ENCODE assay signal across 8 cellular contexts in the genomic region with DNA sequence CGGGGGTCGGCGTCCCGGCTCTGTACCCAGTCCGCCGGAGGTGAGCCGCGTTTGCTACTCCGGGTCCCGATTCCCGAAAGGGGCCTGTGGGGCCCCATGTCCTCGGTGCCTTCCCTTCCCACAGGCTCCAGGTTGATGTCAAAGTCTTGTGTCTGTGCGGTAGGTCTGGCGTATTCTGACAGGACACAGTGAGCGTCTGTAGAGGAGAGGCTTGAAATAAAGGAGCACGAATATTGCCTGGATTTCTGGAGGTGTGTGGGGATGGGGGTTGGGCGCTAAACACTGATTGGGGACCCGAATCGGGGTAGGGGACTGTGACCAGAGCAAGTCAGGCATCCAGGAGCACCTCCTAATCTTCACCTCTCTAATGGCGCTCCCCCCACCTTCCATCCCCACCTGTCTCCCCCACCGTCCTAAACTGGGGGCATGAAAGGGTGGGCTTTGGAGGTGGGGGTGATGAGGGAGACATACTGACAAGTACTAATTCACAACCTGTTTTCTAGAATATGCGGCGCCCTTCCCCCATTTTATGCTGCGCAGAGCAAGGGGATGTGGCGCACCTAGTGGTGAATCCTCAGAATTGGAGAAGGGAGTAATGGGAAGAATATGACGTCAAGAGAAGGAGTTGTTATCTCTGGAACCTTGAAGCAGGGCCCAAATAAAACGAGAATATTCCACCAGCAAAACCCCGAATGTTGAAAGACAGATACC. TPM values are rescaled to one million over a fixed set of nuclear protein-coding genes. Genes with fewer than 3 reads are reported as not detected.
DNase-seq lines count a peak whose midpoint lies in the region; ATAC-seq, FAIRE-seq and TF ChIP-seq lines count a peak whose summit lies in the region.

No MANE protein-coding gene starts in this region.

- ATAC-seq in K562 (peak; percentile 85), right cardiac atrium (peak; percentile 87), GM19463 (IDR thresholded peaks at IDR 0.05; ENCODE audit: unreplicated experiment) (no peak)

- in situ Hi-C loops in GM13976 (cut with MboI; ENCODE audit: low sequenced_read_pairs, unreplicated experiment) (no loop called here), K562 (cut with MboI) (no loop called here)

- peak overlapping the region; percentile 55 for H3K4me3 ChIP-seq in A673 (ENCODE audit: low read depth, low read length, poor library complexity, severe bottlenecking)
- peak overlapping the region; percentile 51 for H3K4me3 ChIP-seq in K562
- peak overlapping the region; percentile 53 for H3K4me3 ChIP-seq in right cardiac atrium (ENCODE audit: low read length)
- H3K4me3 ChIP-seq in ovary: peak overlapping the region; percentile 85

- CTCF ChIA-PET in A673 (lab: Charles Lee) (no interaction called here), K562 (lab: Yijun Ruan, JAX; ENCODE audit: low intra/inter-chr PET ratio) (no interaction called here)

- FAIRE-seq in K562 (lab: Jason Lieb, UNC) (peak; percentile 85), GM12891 (lab: Jason Lieb, UNC) (no peak)

- no peak for TF ChIP-seq EP300 in K562 (IDR thresholded peaks at IDR 0.05; ENCODE audit: low read length)
- no peak for TF ChIP-seq EP300 in ovary (IDR thresholded peaks at IDR 0.05)

- H3K79me2 ChIP-seq in K562 (ENCODE audit: control insufficient read depth, insufficient read depth, low read length): no peaks in the 10 kb centered on the region

- DNase-seq in A673 (ENCODE audit: low spot score) (peak; percentile 59), GM13976 (ENCODE audit: low spot score) (peak; percentile 26), NCI-H460 (ENCODE audit: extremely low read depth, low read depth) (peak; percentile 57), K562 (ENCODE audit: extremely low read depth in 1 of 4, low spot score in 3 of 4) (peak; percentile 26 to 55 (median 36)), right cardiac atrium (peak; percentile 51 to 74 (median 74)), ovary (peak; percentile 70 to 82 (median 78)), GM12891 (ENCODE audit: insufficient read length, low spot score) (no peak)

- TF ChIP-seq POLR2A in K562 (conservative IDR thresholded peaks at IDR 0.05) (no peak), ovary (IDR thresholded peaks at IDR 0.05) (peak; percentile 60), GM12891 (IDR thresholded peaks at IDR 0.05; ENCODE audit: low read depth, low read length) (no peak)

- H3K27me3 ChIP-seq in A673 (replicated peaks; ENCODE audit: insufficient read depth, low read depth, low read length, poor library complexity) (no peaks in the 10 kb centered on the region), K562 (ENCODE audit: control insufficient read depth in 2 of 2, insufficient read depth in 2 of 2, low read length in 2 of 2) (0 out of 5 replicates have a peak, but pooled peaks cover 0 to 4% of the 10 kb centered on the region in 2 experiments), right cardiac atrium (ENCODE audit: control insufficient read depth, insufficient read depth) (no peaks in the 10 kb centered on the region), ovary (no peaks in the 10 kb centered on the region)

- POLR2A ChIA-PET in A673 (lab: Charles Lee; ENCODE audit: low non-redundant PET) (no interaction called here), K562 (lab: Yijun Ruan, JAX) (no interaction called here)

- no peaks in the 10 kb centered on the region for H3K9me1 ChIP-seq in K562 (ENCODE audit: control insufficient read depth, insufficient read depth, low read length)

- H3K4me1 ChIP-seq in A673 (ENCODE audit: insufficient read depth, low read length, poor library complexity, severe bottlenecking) (no peaks in the 10 kb centered on the region), K562 (replicated peaks in 1 of 2; ENCODE audit: control insufficient read depth in 2 of 2, insufficient read depth in 2 of 2, low read length in 2 of 2) (peaks cover 3 to 14% of the 10 kb centered on the region in 2 experiments; a peak in 4 of 5 replicates), right cardiac atrium (ENCODE audit: control insufficient read depth, insufficient read depth, low read length) (no peaks in the 10 kb centered on the region), ovary (ENCODE audit: insufficient read depth) (peaks cover 2% of the 10 kb centered on the region)

- H3K27ac ChIP-seq in A673 (ENCODE audit: low read depth, low read length, poor library complexity, severe bottlenecking) (no peak overlapping the region), K562 (ENCODE audit: extremely low read depth, low read depth, low read length) (no peak overlapping the region; the same call in 2 of the 3 replicates), right cardiac atrium (ENCODE audit: low read length) (peak overlapping the region; percentile 73), ovary (peak overlapping the region; percentile 93 to 96)

- intact Hi-C loops in A673 (cut with micrococcal nuclease; ENCODE audit: unreplicated experiment): no loop called here
- intact Hi-C loops in K562 (cut with micrococcal nuclease): loop anchor here (10.0 kb wide), 3 partner anchors 118 to 152 kb away; a partner anchor contains a TSS
- intact Hi-C loops in right cardiac atrium (cut with DNase I): no loop called here
- intact Hi-C loops in ovary (cut with DNase I): loop anchor here in 1 of 4 donors (5.0 kb wide), 1 partner anchor 61 kb away; a partner anchor contains a TSS

- 3% methylated on average over 13 of the region's 28 CpGs for WGBS in K562 (ENCODE audit: insufficient coverage, low coverage, missing lambda C conversion rate)
- WGBS in right cardiac atrium: 2% methylated on average over 28 of the region's 28 CpGs
- 31 to 41% (median 33%) methylated on average over 28 of the region's 28 CpGs for WGBS in ovary, 3 donors

- no TSS peak for BruUV-seq in A673 (replicated peaks; lab: Mats Ljungman, UMichigan)
- BruUV-seq in K562 (replicated peaks; lab: Mats Ljungman, UMichigan): no TSS peak

- TF ChIP-seq CTCF in A673 (conservative IDR thresholded peaks at IDR 0.05; ENCODE audit: low read depth, low read length) (peak; percentile 61), GM13976 (IDR thresholded peaks at IDR 0.05; ENCODE audit: borderline replicate concordance, control extremely low read depth, extremely low read depth, insufficient read depth, missing control alignments) (no peak), K562 (IDR thresholded peaks at IDR 0.05 in 2 of 3, conservative IDR thresholded peaks at IDR 0.05 in 1 of 3; ENCODE audit: insufficient read depth in 2 of 3, low read depth in 1 of 3, low read length in 3 of 3) (peak; percentile 50 to 70 (median 58); a peak in 5 of 6 replicates), ovary (IDR thresholded peaks at IDR 0.05) (peak; percentile 36 to 81 (median 65))

- no peaks in the 10 kb centered on the region for H3K9me3 ChIP-seq in A673 (ENCODE audit: low read depth, low read length, poor library complexity, severe bottlenecking)
- H3K9me3 ChIP-seq in K562 (replicated peaks; ENCODE audit: control insufficient read depth, insufficient read depth, low read depth, low read length): no peaks in the 10 kb centered on the region
- no peaks in the 10 kb centered on the region for H3K9me3 ChIP-seq in right cardiac atrium (ENCODE audit: control insufficient read depth, low read length)
- no peaks in the 10 kb centered on the region for H3K9me3 ChIP-seq in ovary

- no peaks in the 10 kb centered on the region for H4K20me1 ChIP-seq in K562 (replicated peaks; ENCODE audit: control insufficient read depth, insufficient read depth, low read length)

- H3K4me2 ChIP-seq in K562 (ENCODE audit: insufficient read depth, low read length): peak overlapping the region; percentile 76

- H2AFZ ChIP-seq in K562 (ENCODE audit: low read depth, low read length): peak overlapping the region; percentile 85

- H3K36me3 ChIP-seq in A673 (ENCODE audit: insufficient read depth, low read length, poor library complexity, severe bottlenecking) (no peaks in the 10 kb centered on the region), K562 (ENCODE audit: control insufficient read depth, insufficient read depth, low read length) (no peaks in the 10 kb centered on the region), ovary (no peaks in the 10 kb centered on the region)

- peak overlapping the region; percentile 63 to 87 for H3K9ac ChIP-seq in K562 (ENCODE audit: insufficient read depth in 1 of 2, low read depth in 2 of 2, low read length in 2 of 2)

- TF ChIP-seq RAD21 in K562 (CRISPR knock-in tag; conservative IDR thresholded peaks at IDR 0.05 in 1 of 2, IDR thresholded peaks at IDR 0.05 in 1 of 2): peak in 1 of 2 experiments; percentile 43; a peak in 2 of 4 replicates

RNA-seq across cellular contexts. Expression of a gene that starts 0.9 kb away (rescaled TPM):
- total RNA-seq in A673 (2021) (9.9 and 14.8 TPM in 2 replicates), K562 (2014; rRNA removed) (2.1 and 2.7 TPM in 2 replicates), K562 (2014; rRNA removed; fragmentation: Illumina TruSeq; extraction: Trizol) (3.3 TPM in 2 replicates), K562 (2015; rRNA removed; fragmentation: Illumina TruSeq; extraction: Trizol) (2.6 and 3.0 TPM in 2 replicates), K562 (2021) (1.7 and 2.2 TPM in 2 replicates), right cardiac atrium (10 to 100 TPM; 21.2 to 24.1 (median 23.0) TPM), ovary (10 to 100 TPM; 19.6 to 60.6 (median 39.1) TPM)
- total RNA-seq in NCI-H460 (2014; rRNA removed; shearing (Covaris generic)): 7.2 and 9.8 TPM in 2 replicates
- 4.0 and 7.6 TPM in 2 replicates for polyA plus RNA-seq in NCI-H460 (2014; cell fraction: nucleus; rRNA removed)
- 0.60 and 0.72 TPM in 2 replicates for total RNA-seq in K562 (2011; cell fraction: chromatin; rRNA removed; ENCODE audit: low replicate concordance)
- total RNA-seq in K562 (2011; cell fraction: nucleolus; rRNA removed): 0.53 and 0.67 TPM in 2 replicates
- 0.95 and 1.3 TPM in 2 replicates for total RNA-seq in K562 (2011; cell fraction: nucleoplasm; rRNA removed)
- polyA plus RNA-seq in K562 (2011; rRNA removed) (0.61 and 1.6 TPM in 2 replicates), K562 (2014; fragmentation: Illumina TruSeq; extraction: Trizol) (2.3 TPM in 2 replicates), K562 (2014; fragmentation: Nextera tagmentation; extraction: Ambion mirVana) (1 to 10 TPM; 1.2 to 1.6 TPM), K562 (2014; rRNA removed) (1.4 and 2.4 TPM in 2 replicates), right cardiac atrium (9.9 TPM), ovary (10 to 100 TPM; 33.3 to 42.2 TPM)
- polyA plus RNA-seq in K562 (2011; cell fraction: cytosol; rRNA removed): 0.22 and 0.67 TPM in 2 replicates
- 0.28 and 0.38 TPM in 2 replicates for polyA plus RNA-seq in K562 (2011; cell fraction: nucleus; rRNA removed)
- polyA plus RNA-seq in K562 (2012): 2.8 and 5.1 TPM in 2 replicates
- 1.8 and 2.3 TPM in 2 replicates for polyA minus RNA-seq in K562 (2011; rRNA and poly(A)+ RNA removed)
- polyA minus RNA-seq in K562 (2011; cell fraction: cytosol; rRNA and poly(A)+ RNA removed): 0.86 TPM in 1 of 2 replicates, not detected in the other
- polyA minus RNA-seq in K562 (2011; cell fraction: nucleus; rRNA and poly(A)+ RNA removed): 0.33 and 0.40 TPM in 2 replicates
- polyA plus RNA-seq in GM12891 (2012; ENCODE audit: low read depth, missing spikeins): 0.37 TPM

RNA-seq across cellular contexts. Expression of a gene that starts 7.4 kb away (rescaled TPM):
- total RNA-seq in A673 (2021) (7.8 and 8.3 TPM in 2 replicates), K562 (2014; rRNA removed) (0.50 and 0.78 TPM in 2 replicates), K562 (2014; rRNA removed; fragmentation: Illumina TruSeq; extraction: Trizol) (1.3 and 1.5 TPM in 2 replicates), K562 (2015; rRNA removed; fragmentation: Illumina TruSeq; extraction: Trizol) (1.4 and 1.9 TPM in 2 replicates), K562 (2021) (1.1 and 1.8 TPM in 2 replicates), right cardiac atrium (10 to 100 TPM in 2 of 4 donors, 1 to 10 TPM in 2; 8.4 to 12.2 (median 10.1) TPM), ovary (10 to 100 TPM in 4 of 7 donors, 1 to 10 TPM in 3; 3.2 to 15.4 (median 11.1) TPM)
- total RNA-seq in NCI-H460 (2014; rRNA removed; shearing (Covaris generic)): 2.3 and 3.2 TPM in 2 replicates
- polyA plus RNA-seq in NCI-H460 (2014; cell fraction: nucleus; rRNA removed): 0.96 and 1.4 TPM in 2 replicates
- total RNA-seq in K562 (2011; cell fraction: chromatin; rRNA removed; ENCODE audit: low replicate concordance): 0.95 and 1.5 TPM in 2 replicates
- 0.33 and 0.53 TPM in 2 replicates for total RNA-seq in K562 (2011; cell fraction: nucleolus; rRNA removed)
- 0.88 and 2.1 TPM in 2 replicates for total RNA-seq in K562 (2011; cell fraction: nucleoplasm; rRNA removed)
- polyA plus RNA-seq in K562 (2011; rRNA removed) (0.24 and 0.96 TPM in 2 replicates), K562 (2014; fragmentation: Illumina TruSeq; extraction: Trizol) (1.1 and 1.2 TPM in 2 replicates), K562 (2014; fragmentation: Nextera tagmentation; extraction: Ambion mirVana) (1 to 10 TPM in 1 of 2 experiments, under 1 TPM in 1; 0.63 to 1.1 TPM), K562 (2014; rRNA removed) (0.66 and 0.77 TPM in 2 replicates), right cardiac atrium (2.0 TPM), ovary (1 to 10 TPM; 4.0 to 7.2 TPM)
- 0.16 and 0.18 TPM in 2 replicates for polyA plus RNA-seq in K562 (2011; cell fraction: cytosol; rRNA removed)
- 0.10 and 0.41 TPM in 2 replicates for polyA plus RNA-seq in K562 (2011; cell fraction: nucleus; rRNA removed)
- polyA plus RNA-seq in K562 (2012): 1.3 and 1.4 TPM in 2 replicates
- 1.1 and 1.9 TPM in 2 replicates for polyA minus RNA-seq in K562 (2011; rRNA and poly(A)+ RNA removed)
- polyA minus RNA-seq in K562 (2011; cell fraction: cytosol; rRNA and poly(A)+ RNA removed): 2.2 and 4.5 TPM in 2 replicates
- polyA minus RNA-seq in K562 (2011; cell fraction: nucleus; rRNA and poly(A)+ RNA removed): 0.11 and 0.27 TPM in 2 replicates
- polyA plus RNA-seq in GM12891 (2012; ENCODE audit: low read depth, missing spikeins): 1.1 TPM

Comparison
In these comparisons a context has a peak if more than half of its experiments do, and no peak if none do; other contexts are left out.
1. H3K27ac ChIP-seq: peak in right cardiac atrium (single experiment) and ovary (2 of 2); none in A673 (single experiment) and K562 (single experiment).
2. Peak in every context shown above with its lines, with median percentiles within 50 percentile points of each other: H3K4me3 ChIP-seq.